In the genomic region with DNA sequence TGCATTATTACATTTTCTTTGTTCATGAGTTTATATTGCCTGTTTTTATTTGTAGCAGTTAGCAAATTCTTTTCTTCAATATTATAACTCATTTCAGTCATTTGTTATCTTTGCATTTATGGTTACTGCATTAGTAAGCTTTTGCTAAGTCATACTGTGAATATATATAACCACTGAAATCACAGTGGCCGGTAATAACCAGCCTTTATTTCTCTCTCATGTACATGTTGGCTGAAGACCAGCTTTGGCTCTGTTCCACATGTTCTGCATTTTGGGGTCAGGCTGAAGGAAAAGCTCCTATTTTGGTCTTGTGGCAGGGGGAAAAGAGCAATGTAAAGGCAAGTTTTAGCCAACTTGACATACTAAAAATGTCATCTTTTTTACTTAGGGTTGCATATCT, we compare ENCODE assay signal across 17 cellular contexts.
DNase-seq lines count a peak whose midpoint lies in the region; ATAC-seq and TF ChIP-seq lines count a peak whose summit lies in the region.
"Had no signal": no experiment of that assay in that cellular context is flagged by ENCODE, and none has a peak within 500 bp of the region (broad histone marks: within the 10 kb centered on the region; RNA-seq: fewer than 3 reads in every experiment).

No MANE protein-coding gene starts in this region.

- ATAC-seq in GM19351 (IDR thresholded peaks at IDR 0.05; ENCODE audit: unreplicated experiment), result peak; percentile 67
- ATAC-seq in HG02623 (IDR thresholded peaks at IDR 0.05; ENCODE audit: unreplicated experiment), result no peak
- ATAC-seq: activated CD4-positive, alpha-beta T cell treated with anti-CD3 and anti-CD28 coated beads for 36 hours; left lung had no signal

- H3K4me1 ChIP-seq in adipocyte (ENCODE audit: control insufficient read depth, insufficient read depth, low read length) (no peaks in the 10 kb centered on the region), fibroblast of lung (ENCODE audit: control insufficient read depth, extremely low read depth, insufficient read depth, low read length) (no peaks in the 10 kb centered on the region)
- H3K4me1 ChIP-seq: left lung had no signal

- no peaks in the 10 kb centered on the region for H3K36me3 ChIP-seq in adipocyte (ENCODE audit: control insufficient read depth, insufficient read depth, low read length, severe bottlenecking)
- no peaks in the 10 kb centered on the region for H3K36me3 ChIP-seq in fibroblast of lung (ENCODE audit: control insufficient read depth, insufficient read depth, low read length)
- H3K36me3 ChIP-seq: cardiac muscle cell, left lung, neutrophil, thoracic aorta had no signal

- DNase-seq in adipocyte (ENCODE audit: low read depth), result peak; percentile 10
- peak; percentile 42 to 54 for DNase-seq in fibroblast of lung (ENCODE audit: low read depth in 2 of 2)
- peak; percentile 48 for DNase-seq in retinal pigment epithelial cell (ENCODE audit: low read depth)
- no peak for DNase-seq in foreskin fibroblast
- DNase-seq in stimulated activated naive CD4-positive, alpha-beta T cell (lab: John Stamatoyannopoulos, UW), result no peak
- DNase-seq: activated CD4-positive, alpha-beta T cell treated with anti-CD3 and anti-CD28 coated beads for 36 hours; activated naive CD8-positive, alpha-beta T cell treated with anti-CD3 and anti-CD28 coated beads for 36 hours; HCEC 1CT; left lung; NCI-H510A; retina had no signal

- no peak overlapping the region for H3K4me2 ChIP-seq in fibroblast of lung (ENCODE audit: extremely low read depth, insufficient read depth, low read length)

- no peaks in the 10 kb centered on the region for H3K27me3 ChIP-seq in adipocyte (replicated peaks; ENCODE audit: control insufficient read depth, insufficient read depth, low read length)
- H3K27me3 ChIP-seq in fibroblast of lung (ENCODE audit: control insufficient read depth, insufficient read depth, low read length), result no peaks in the 10 kb centered on the region
- H3K27me3 ChIP-seq: cardiac muscle cell, left lung, neutrophil had no signal

- H2AFZ ChIP-seq in fibroblast of lung (ENCODE audit: low read length), result no peak overlapping the region

- no peak overlapping the region for H3K27ac ChIP-seq in fibroblast of lung (ENCODE audit: insufficient read depth, low read length)
- H3K27ac ChIP-seq: cardiac muscle cell, left lung, neutrophil, RWPE1, thoracic aorta had no signal

- H3K9ac ChIP-seq in adipocyte (ENCODE audit: low read length) (no peak overlapping the region), fibroblast of lung (ENCODE audit: insufficient read depth, low read length) (no peak overlapping the region)

- H3K9me3 ChIP-seq in adipocyte (ENCODE audit: control insufficient read depth, low read length) (no peaks in the 10 kb centered on the region), fibroblast of lung (ENCODE audit: control insufficient read depth, insufficient read depth, low read depth, low read length) (no peaks in the 10 kb centered on the region)
- H3K9me3 ChIP-seq: left lung, neutrophil, thoracic aorta had no signal

- H3K79me2 ChIP-seq in fibroblast of lung (ENCODE audit: control insufficient read depth, insufficient read depth, low read length), result no peaks in the 10 kb centered on the region

- H3K4me3 ChIP-seq in adipocyte (ENCODE audit: low read length), result no peak overlapping the region
- no peak overlapping the region for H3K4me3 ChIP-seq in fibroblast of lung (replicated peaks in 1 of 4; ENCODE audit: control extremely low read depth in 1 of 4, insufficient read depth in 1 of 4, low read depth in 3 of 4, low read length in 4 of 4)
- H3K4me3 ChIP-seq in retinal pigment epithelial cell (ENCODE audit: low read length), result no peak overlapping the region
- no peak overlapping the region for H3K4me3 ChIP-seq in foreskin fibroblast (ENCODE audit: low read depth in 1 of 2, low read length in 2 of 2)
- H3K4me3 ChIP-seq: cardiac muscle cell, left lung, thoracic aorta had no signal

- no peaks in the 10 kb centered on the region for H4K20me1 ChIP-seq in fibroblast of lung (ENCODE audit: control insufficient read depth, extremely low read depth, insufficient read depth, low read length)

- TF ChIP-seq CTCF in fibroblast of lung (conservative IDR thresholded peaks at IDR 0.05 in 1 of 2, IDR thresholded peaks at IDR 0.05 in 1 of 2; ENCODE audit: low read depth in 1 of 2, low read length in 2 of 2) (no peak), retinal pigment epithelial cell (conservative IDR thresholded peaks at IDR 0.05; ENCODE audit: low read depth, low read length) (no peak), foreskin fibroblast (IDR thresholded peaks at IDR 0.05; ENCODE audit: low read depth, low read length) (no peak)

Comparison
In these comparisons a context has a peak if more than half of its experiments do, and no peak if none do; other contexts are left out.
1. DNase-seq: peak in adipocyte (single experiment), fibroblast of lung (2 of 2) and retinal pigment epithelial cell (single experiment); none in foreskin fibroblast (0 of 2) and stimulated activated naive CD4-positive, alpha-beta T cell (0 of 6).